In genomic region chr19:32363175-32363574, GRCh38 we compare ENCODE assay signal across 11 cellular contexts. TPM values are rescaled to one million over a fixed set of nuclear protein-coding genes. Genes with fewer than 3 reads are reported as not detected.
A peak's percentile ranks its signal among the peaks of the same experiment; 100 is the strongest.
DNase-seq lines count a peak whose midpoint lies in the region; ATAC-seq and TF ChIP-seq lines count a peak whose summit lies in the region.
"Had no signal": no experiment of that assay in that cellular context is flagged by ENCODE, and none has a peak within 500 bp of the region (broad histone marks: within the 10 kb centered on the region; RNA-seq: fewer than 3 reads in every experiment).

No MANE protein-coding gene starts in this region.

- H3K4me3 ChIP-seq in PC-3 (ENCODE audit: low read length) = no peak overlapping the region
- no peak overlapping the region for H3K4me3 ChIP-seq in epithelial cell of esophagus (ENCODE audit: low read length)
- no peak overlapping the region for H3K4me3 ChIP-seq in mesenchymal stem cell (ENCODE audit: insufficient read depth in 1 of 2, low read depth in 1 of 2, low read length in 2 of 2)
- no peak overlapping the region for H3K4me3 ChIP-seq in upper lobe of right lung

- BruUV-seq in PC-3 (replicated peaks; lab: Mats Ljungman, UMichigan) = no TSS peak

- peaks cover 22% of the 10 kb centered on the region for H3K36me3 ChIP-seq in PC-3 (ENCODE audit: low read depth, low read length)
- peaks cover 11 to 88% of the 10 kb centered on the region in 2 experiments for H3K36me3 ChIP-seq in mesenchymal stem cell (ENCODE audit: control insufficient read depth in 1 of 2, insufficient read depth in 2 of 2, low read depth in 1 of 2, low read length in 2 of 2)
- H3K36me3 ChIP-seq in upper lobe of right lung = peaks cover 40% of the 10 kb centered on the region

- H3K23ac ChIP-seq in mesenchymal stem cell (ENCODE audit: low read length in 2 of 2) = no peak overlapping the region

- DNase-seq in PC-3 (peak; percentile 58), epithelial cell of esophagus (ENCODE audit: low read depth) (peak; percentile 76), mesenchymal stem cell (peak; percentile 79), upper lobe of right lung (no peak), cerebellar cortex (ENCODE audit: low spot score) (no peak), DMS79 (lab: John Stamatoyannopoulos, UW) (no peak), posterior cingulate gyrus (no peak)
- DNase-seq: activated T-cell treated with anti-CD3 and anti-CD28 coated beads, Interleukin-2, amount 50 U/mL, for 4 hours; cerebellar nuclear complex; DMS53 had no signal

- H3K9me2 ChIP-seq in PC-3 (replicated peaks; ENCODE audit: low read length) = no peaks in the 10 kb centered on the region

- H3K4me1 ChIP-seq in PC-3 (ENCODE audit: insufficient read depth, low read length) = peaks cover 15% of the 10 kb centered on the region
- no peaks in the 10 kb centered on the region for H3K4me1 ChIP-seq in mesenchymal stem cell (ENCODE audit: control insufficient read depth, insufficient read depth, low read depth, low read length)
- H3K4me1 ChIP-seq in upper lobe of right lung = peaks cover 6% of the 10 kb centered on the region

- H3K4ac ChIP-seq in mesenchymal stem cell (ENCODE audit: low read depth in 1 of 2, low read length in 2 of 2) = no peak overlapping the region

- H3K79me2 ChIP-seq in PC-3 (ENCODE audit: low read length) = peaks cover 31% of the 10 kb centered on the region; the same call in 1 of the 2 replicates

- CTCF ChIA-PET in PC-3 (lab: Charles Lee) = interaction anchor here (1.5 kb wide), 1 partner anchor 44 kb away, joined by 7 read pairs; no protein-coding TSS in a partner anchor

- H3K9ac ChIP-seq in PC-3 (ENCODE audit: low read length) (no peak overlapping the region), mesenchymal stem cell (ENCODE audit: low read length) (no peak overlapping the region)

- H3K9me3 ChIP-seq in PC-3 (ENCODE audit: low read length) = no peaks in the 10 kb centered on the region
- no peaks in the 10 kb centered on the region for H3K9me3 ChIP-seq in mesenchymal stem cell (ENCODE audit: control insufficient read depth, low read length)
- no peaks in the 10 kb centered on the region for H3K9me3 ChIP-seq in upper lobe of right lung

- H2AFZ ChIP-seq in PC-3 (ENCODE audit: low read length) (no peak overlapping the region), mesenchymal stem cell (ENCODE audit: low read depth, low read length) (no peak overlapping the region)

- no peak overlapping the region for H2BK120ac ChIP-seq in mesenchymal stem cell (ENCODE audit: low read depth, low read length)

- 72% methylated on average over 2 of the region's 3 CpGs for WGBS in mesenchymal stem cell

- ATAC-seq in PC-3 = no peak
- peak; percentile 79 for ATAC-seq in upper lobe of right lung
- ATAC-seq: activated T-cell treated with anti-CD3 and anti-CD28 coated beads, Interleukin-2, amount 50 U/mL, for 4 hours had no signal

- H2BK5ac ChIP-seq in mesenchymal stem cell (ENCODE audit: low read depth, low read length, poor library complexity, severe bottlenecking) = no peak overlapping the region

- H3K14ac ChIP-seq in mesenchymal stem cell (ENCODE audit: low read length in 2 of 2) = no peak overlapping the region

- no peak overlapping the region for H4K91ac ChIP-seq in mesenchymal stem cell (ENCODE audit: low read length)

- H2BK15ac ChIP-seq in mesenchymal stem cell (ENCODE audit: low read depth, poor library complexity, severe bottlenecking) = no peak overlapping the region

- H4K20me1 ChIP-seq in PC-3 (ENCODE audit: low read length) = no peaks in the 10 kb centered on the region

- H3K27me3 ChIP-seq in PC-3 (ENCODE audit: low read length) (no peaks in the 10 kb centered on the region), mesenchymal stem cell (ENCODE audit: control insufficient read depth in 1 of 2, insufficient read depth in 1 of 2, low read length in 2 of 2) (no peaks in the 10 kb centered on the region), upper lobe of right lung (no peaks in the 10 kb centered on the region)

- TF ChIP-seq CTCF in PC-3 (conservative IDR thresholded peaks at IDR 0.05; ENCODE audit: low read depth, low read length) = no peak
- TF ChIP-seq CTCF in epithelial cell of esophagus (IDR thresholded peaks at IDR 0.05; ENCODE audit: insufficient read depth, low read depth, low read length, missing control alignments) = no peak
- no peak for TF ChIP-seq CTCF in upper lobe of right lung (IDR thresholded peaks at IDR 0.05)

- H3K79me1 ChIP-seq in mesenchymal stem cell (replicated peaks; ENCODE audit: low read length, poor library complexity, severe bottlenecking) = peaks cover 22% of the 10 kb centered on the region

- H3K4me2 ChIP-seq in PC-3 (ENCODE audit: low read length) (0 out of 2 replicates have a peak overlapping the region, but pooled peaks have one; percentile 1), mesenchymal stem cell (ENCODE audit: low read length, poor library complexity, severe bottlenecking) (no peak overlapping the region)

- intact Hi-C loops in PC-3 (cut with micrococcal nuclease) (no loop called here), upper lobe of right lung (cut with DNase I) (no loop called here), posterior cingulate gyrus (cut with DNase I) (no loop called here)

- POLR2A ChIA-PET in PC-3 (lab: Charles Lee; ENCODE audit: unreplicated experiment) = no interaction called here

- no peak overlapping the region for H4K8ac ChIP-seq in mesenchymal stem cell (ENCODE audit: low read length)

- H3K27ac ChIP-seq in PC-3 (ENCODE audit: low read length) = 0 out of 2 replicates have a peak overlapping the region, but pooled peaks have one; percentile 11
- H3K27ac ChIP-seq in mesenchymal stem cell (ENCODE audit: low read length, poor library complexity, severe bottlenecking) = no peak overlapping the region
- H3K27ac ChIP-seq in upper lobe of right lung = peak overlapping the region; percentile 61
- H3K27ac ChIP-seq: HL-60 had no signal

- H2BK12ac ChIP-seq in mesenchymal stem cell (ENCODE audit: low read length in 2 of 2) = no peak overlapping the region

- no peak overlapping the region for H2AK5ac ChIP-seq in mesenchymal stem cell (ENCODE audit: low read length, severe bottlenecking)

- no peak overlapping the region for H3K18ac ChIP-seq in mesenchymal stem cell (ENCODE audit: low read depth in 1 of 2, low read length in 2 of 2)

- no peaks in the 10 kb centered on the region for H3F3A ChIP-seq in PC-3 (ENCODE audit: low read length, unreplicated experiment)

RNA-seq across cellular contexts. Expression of gene ZNF507, which starts 17.8 kb away (rescaled TPM):
- 4.9 and 7.1 TPM in 2 replicates for total RNA-seq in PC-3 (2014; rRNA removed)
- polyA plus RNA-seq in mesenchymal stem cell (2013, experiment 1 of 2) = 8.9 TPM
- 8.9 TPM for polyA plus RNA-seq in mesenchymal stem cell (2013, experiment 2 of 2)
- 22.3 TPM for total RNA-seq in upper lobe of right lung

RNA-seq across cellular contexts. Expression of gene DPY19L3, which starts 42.4 kb away (rescaled TPM):
- 4.0 and 4.4 TPM in 2 replicates for total RNA-seq in PC-3 (2014; rRNA removed)
- 25.6 TPM for polyA plus RNA-seq in mesenchymal stem cell (2013, experiment 1 of 2)
- 24.9 TPM for polyA plus RNA-seq in mesenchymal stem cell (2013, experiment 2 of 2)
- 36.1 TPM for total RNA-seq in upper lobe of right lung

Comparison
In these comparisons a context has a peak if more than half of its experiments do, and no peak if none do; other contexts are left out.
1. DNase-seq: peak in PC-3 (single experiment), epithelial cell of esophagus (single experiment) and mesenchymal stem cell (single experiment); none in upper lobe of right lung (single experiment), cerebellar cortex (single experiment), DMS79 (single experiment) and posterior cingulate gyrus (0 of 10).